In the genomic region with DNA sequence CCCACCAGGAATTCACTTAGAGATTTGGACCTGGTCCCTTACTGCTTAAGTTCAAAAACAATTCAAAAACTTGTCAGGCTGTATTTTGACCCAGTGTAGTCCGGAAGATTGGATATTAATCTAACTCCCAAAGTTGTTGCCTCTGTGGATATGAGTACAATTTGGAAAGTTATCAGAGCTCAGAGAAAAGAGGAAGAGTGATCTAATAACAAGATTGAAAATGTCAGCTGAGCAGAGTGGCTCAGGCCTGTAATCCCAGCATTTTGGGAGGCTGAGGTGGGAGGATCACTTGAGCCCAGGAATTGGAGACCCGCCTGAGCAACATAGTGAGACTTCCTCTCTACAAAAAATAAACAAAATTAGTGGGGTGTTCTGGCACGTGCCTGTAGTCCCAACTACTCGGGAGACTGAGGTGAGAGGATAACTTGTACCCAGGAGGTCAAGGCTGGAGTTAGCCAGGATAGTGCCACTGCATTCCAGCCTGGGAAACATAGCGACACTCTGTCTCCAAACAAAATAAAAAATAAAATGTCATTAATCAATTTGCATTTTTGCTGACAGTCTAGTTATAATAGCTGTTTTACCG, we compare ENCODE assay signal across 11 cellular contexts. TPM values are rescaled to one million over a fixed set of nuclear protein-coding genes. Genes with fewer than 3 reads are reported as not detected.
DNase-seq lines count a peak whose midpoint lies in the region; ATAC-seq and TF ChIP-seq lines count a peak whose summit lies in the region.
"Had no signal": no experiment of that assay in that cellular context is flagged by ENCODE, and none has a peak within 500 bp of the region (broad histone marks: within the 10 kb centered on the region; RNA-seq: fewer than 3 reads in every experiment).

No MANE protein-coding gene starts in this region.

- H3K27me3 ChIP-seq in ACC112 (ENCODE audit: insufficient read depth, low read length), result no peaks in the 10 kb centered on the region

- no peak overlapping the region for H3K4me3 ChIP-seq in ACC112 (ENCODE audit: low read depth, low read length)

- no peaks in the 10 kb centered on the region for H3K36me3 Mint-ChIP-seq in IgD-negative memory B cell
- H3K36me3 Mint-ChIP-seq in osteocyte (ENCODE audit: unreplicated experiment), result peaks cover 9% of the 10 kb centered on the region

- peaks cover 2% of the 10 kb centered on the region for H3K27me3 Mint-ChIP-seq in IgD-negative memory B cell
- H3K27me3 Mint-ChIP-seq in osteocyte (ENCODE audit: unreplicated experiment), result no peaks in the 10 kb centered on the region

- H3K79me2 ChIP-seq in ACC112 (ENCODE audit: control insufficient read depth, insufficient read depth, low read length, unreplicated experiment), result peaks cover 38% of the 10 kb centered on the region

- DNase-seq in caudate nucleus (lab: John Stamatoyannopoulos, UW) (no peak), osteocyte (ENCODE audit: extremely low spot score, unreplicated experiment) (no peak), DMS53 treated with DMSO at 0.1 percent for 48 hours (lab: John Stamatoyannopoulos, UW; ENCODE audit: unreplicated experiment) (no peak), SW480 (ENCODE audit: low spot score) (no peak), NCI-H128 (lab: John Stamatoyannopoulos, UW; ENCODE audit: unreplicated experiment) (no peak)
- DNase-seq: amygdala, NCI-H2171 had no signal

- H3K36me3 ChIP-seq in ACC112 (ENCODE audit: insufficient read depth, low read length), result no peaks in the 10 kb centered on the region

- H3K4me1 Mint-ChIP-seq in IgD-negative memory B cell (peaks cover 37 to 40% (median 39%) of the 10 kb centered on the region in 3 donors), osteocyte (ENCODE audit: unreplicated experiment) (peaks cover 45% of the 10 kb centered on the region)

- TF ChIP-seq CTCF in osteocyte (IDR thresholded peaks at IDR 0.05), result no peak

- H3K27ac ChIP-seq in ACC112 (ENCODE audit: low read depth, low read length) (0 out of 2 replicates have a peak overlapping the region, but pooled peaks have one; percentile 1), caudate nucleus (ENCODE audit: low read depth, low read length) (peak overlapping the region; percentile 59)

- H2AFZ ChIP-seq in ACC112 (ENCODE audit: low read length, unreplicated experiment), result no peak overlapping the region

- H3K9me3 Mint-ChIP-seq in IgD-negative memory B cell (no peaks in the 10 kb centered on the region), osteocyte (ENCODE audit: unreplicated experiment) (no peaks in the 10 kb centered on the region)
- H3K9me3 Mint-ChIP-seq: neural crest cell had no signal

- peak overlapping the region; percentile 79 to 96 (median 91) for H3K4me3 Mint-ChIP-seq in IgD-negative memory B cell
- no peak overlapping the region for H3K4me3 Mint-ChIP-seq in osteocyte (ENCODE audit: unreplicated experiment)
- H3K4me3 Mint-ChIP-seq: neural crest cell had no signal

- no peak for ATAC-seq in HG02623 (IDR thresholded peaks at IDR 0.05; ENCODE audit: unreplicated experiment)

- H3K4me1 ChIP-seq in ACC112 (ENCODE audit: control insufficient read depth, insufficient read depth, low read length, unreplicated experiment), result peaks cover 25% of the 10 kb centered on the region

- H3K27ac Mint-ChIP-seq in IgD-negative memory B cell (peak overlapping the region; percentile 45 to 94 (median 89)), osteocyte (ENCODE audit: unreplicated experiment) (peak overlapping the region; percentile 73)

RNA-seq across cellular contexts. Expression of gene ASCC1, which starts 3.2 kb away (rescaled TPM):
- 24.8 TPM for polyA plus RNA-seq in IgD-negative memory B cell
- 39.1 and 40.6 TPM in 2 replicates for total RNA-seq in osteocyte

RNA-seq across cellular contexts. Expression of gene ANAPC16, which starts 3.5 kb away (rescaled TPM):
- 426 TPM for polyA plus RNA-seq in IgD-negative memory B cell
- 61.7 and 70.3 TPM in 2 replicates for total RNA-seq in osteocyte

RNA-seq across cellular contexts. Expression of gene DDIT4, which starts 54.4 kb away (rescaled TPM):
- 79.9 TPM for polyA plus RNA-seq in IgD-negative memory B cell
- 288 and 290 TPM in 2 replicates for total RNA-seq in osteocyte
